ENCODE assay signal across 2 cellular contexts in genomic region chr19:6768236-6768785, GRCh38.
TF ChIP-seq lines count a peak whose summit lies in the region.

No MANE protein-coding gene starts in this region.

TF ChIP-seq in HepG2, 621 proteins besides CTCF, POLR2A, EP300 and RAD21:
- no peak for TF ChIP-seq SALL2 (CRISPR knock-in tag; IDR thresholded peaks at IDR 0.05)
- TF ChIP-seq ZNF121 (CRISPR knock-in tag; IDR thresholded peaks at IDR 0.05): peak; percentile 97

TF ChIP-seq in liver, 16 proteins besides CTCF, POLR2A, EP300 and RAD21:
- TF ChIP-seq SP1 (IDR thresholded peaks at IDR 0.05) (no peak), FOXA1 (IDR thresholded peaks at IDR 0.05) (no peak), FOXA2 (IDR thresholded peaks at IDR 0.05) (no peak), YY1 (IDR thresholded peaks at IDR 0.05) (no peak), HNF4G (IDR thresholded peaks at IDR 0.05) (no peak), TAF1 (conservative IDR thresholded peaks at IDR 0.05) (no peak), EGR1 (IDR thresholded peaks at IDR 0.05; ENCODE audit: low read depth in 2 of 2) (no peak), HNF4A (conservative IDR thresholded peaks at IDR 0.05) (no peak), NR2F2 (IDR thresholded peaks at IDR 0.05) (no peak), ZBTB33 (IDR thresholded peaks at IDR 0.05) (no peak), JUND (IDR thresholded peaks at IDR 0.05) (no peak), GABPA (IDR thresholded peaks at IDR 0.05 in 1 of 2, conservative IDR thresholded peaks at IDR 0.05 in 1 of 2) (no peak), MAX (IDR thresholded peaks at IDR 0.05) (no peak), RXRA (IDR thresholded peaks at IDR 0.05) (no peak)
- TF ChIP-seq, protein P1, sequence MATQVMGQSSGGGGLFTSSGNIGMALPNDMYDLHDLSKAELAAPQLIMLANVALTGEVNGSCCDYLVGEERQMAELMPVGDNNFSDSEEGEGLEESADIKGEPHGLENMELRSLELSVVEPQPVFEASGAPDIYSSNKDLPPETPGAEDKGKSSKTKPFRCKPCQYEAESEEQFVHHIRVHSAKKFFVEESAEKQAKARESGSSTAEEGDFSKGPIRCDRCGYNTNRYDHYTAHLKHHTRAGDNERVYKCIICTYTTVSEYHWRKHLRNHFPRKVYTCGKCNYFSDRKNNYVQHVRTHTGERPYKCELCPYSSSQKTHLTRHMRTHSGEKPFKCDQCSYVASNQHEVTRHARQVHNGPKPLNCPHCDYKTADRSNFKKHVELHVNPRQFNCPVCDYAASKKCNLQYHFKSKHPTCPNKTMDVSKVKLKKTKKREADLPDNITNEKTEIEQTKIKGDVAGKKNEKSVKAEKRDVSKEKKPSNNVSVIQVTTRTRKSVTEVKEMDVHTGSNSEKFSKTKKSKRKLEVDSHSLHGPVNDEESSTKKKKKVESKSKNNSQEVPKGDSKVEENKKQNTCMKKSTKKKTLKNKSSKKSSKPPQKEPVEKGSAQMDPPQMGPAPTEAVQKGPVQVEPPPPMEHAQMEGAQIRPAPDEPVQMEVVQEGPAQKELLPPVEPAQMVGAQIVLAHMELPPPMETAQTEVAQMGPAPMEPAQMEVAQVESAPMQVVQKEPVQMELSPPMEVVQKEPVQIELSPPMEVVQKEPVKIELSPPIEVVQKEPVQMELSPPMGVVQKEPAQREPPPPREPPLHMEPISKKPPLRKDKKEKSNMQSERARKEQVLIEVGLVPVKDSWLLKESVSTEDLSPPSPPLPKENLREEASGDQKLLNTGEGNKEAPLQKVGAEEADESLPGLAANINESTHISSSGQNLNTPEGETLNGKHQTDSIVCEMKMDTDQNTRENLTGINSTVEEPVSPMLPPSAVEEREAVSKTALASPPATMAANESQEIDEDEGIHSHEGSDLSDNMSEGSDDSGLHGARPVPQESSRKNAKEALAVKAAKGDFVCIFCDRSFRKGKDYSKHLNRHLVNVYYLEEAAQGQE (IDR thresholded peaks at IDR 0.05): no peak
- TF ChIP-seq, protein P2, sequence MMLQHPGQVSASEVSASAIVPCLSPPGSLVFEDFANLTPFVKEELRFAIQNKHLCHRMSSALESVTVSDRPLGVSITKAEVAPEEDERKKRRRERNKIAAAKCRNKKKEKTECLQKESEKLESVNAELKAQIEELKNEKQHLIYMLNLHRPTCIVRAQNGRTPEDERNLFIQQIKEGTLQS (IDR thresholded peaks at IDR 0.05): no peak
